Comparison of ENCODE assay signal across 8 cellular contexts in the genomic region with DNA sequence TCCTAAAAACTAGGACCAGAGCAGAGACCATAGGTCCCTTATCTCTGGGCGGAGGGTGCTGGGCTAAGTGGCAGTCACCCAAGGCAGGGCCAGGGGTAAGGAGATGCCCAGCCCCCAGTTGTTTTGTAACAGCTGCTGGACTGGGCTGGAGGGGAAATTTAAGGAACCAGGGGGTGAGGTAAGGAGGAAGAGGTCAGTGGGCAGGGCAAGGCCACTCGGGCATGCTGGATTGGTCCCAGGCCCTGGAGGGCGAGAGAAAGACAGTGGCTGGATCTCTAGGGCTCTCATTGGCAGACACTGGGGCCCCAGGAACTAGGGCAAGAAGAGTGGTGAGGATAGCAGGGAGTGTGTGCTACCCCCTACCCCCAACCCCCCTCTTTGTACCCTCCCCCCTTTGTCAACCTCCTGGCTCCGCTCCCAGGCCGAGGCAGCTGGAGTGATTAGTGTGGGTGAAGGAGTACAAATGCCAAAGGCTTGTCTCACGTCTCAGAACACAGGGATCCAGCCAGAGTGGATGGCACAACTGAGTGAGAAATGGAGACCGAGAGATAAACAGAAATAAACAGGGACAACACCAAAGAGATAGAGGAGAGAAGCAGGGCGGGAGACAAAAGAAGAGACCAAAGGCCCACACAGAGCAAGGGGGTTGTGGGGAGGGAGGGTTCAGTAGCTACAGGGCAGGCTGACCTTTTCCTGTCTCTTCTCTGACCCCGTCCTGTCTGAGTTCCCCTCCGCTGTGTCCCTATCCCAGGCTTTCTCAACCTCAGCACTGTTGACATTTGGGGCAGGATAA. TPM values are rescaled to one million over a fixed set of nuclear protein-coding genes. Genes with fewer than 3 reads are reported as not detected.
DNase-seq lines count a peak whose midpoint lies in the region; ATAC-seq and TF ChIP-seq lines count a peak whose summit lies in the region.

No MANE protein-coding gene starts in this region.

- intact Hi-C loops in breast epithelium (cut with DNase I; ENCODE audit: low total_unique reads) (no loop called here), testis (cut with DNase I; ENCODE audit: low total_unique reads) (no loop called here)

- 61% methylated on average over 10 of the region's 10 CpGs for WGBS in liver
- 40 to 71% methylated on average over 10 of the region's 10 CpGs for WGBS in testis, 2 donors

- no peaks in the 10 kb centered on the region for H3K9me3 ChIP-seq in breast epithelium
- no peaks in the 10 kb centered on the region for H3K9me3 ChIP-seq in liver (ENCODE audit: control insufficient read depth in 4 of 4, low read length in 3 of 4)
- no peaks in the 10 kb centered on the region for H3K9me3 ChIP-seq in testis

- H3K4me3 ChIP-seq in breast epithelium (no peak overlapping the region), liver (ENCODE audit: low read depth in 1 of 3, low read length in 3 of 3) (no peak overlapping the region), testis (no peak overlapping the region)

- no peak for TF ChIP-seq POLR2A in breast epithelium (IDR thresholded peaks at IDR 0.05)
- TF ChIP-seq POLR2A in testis (IDR thresholded peaks at IDR 0.05) = no peak

- DNase-seq in NCI-H1105 treated with DMSO at 0.1 percent for 48 hours (lab: John Stamatoyannopoulos, UW) (peak; percentile 55), breast epithelium (ENCODE audit: low spot score in 2 of 2) (peak; percentile 58 to 69), testis (peak; percentile 46), iPS-NIHi7 (ENCODE audit: extremely low spot score) (no peak)
- no peak for DNase-seq in activated T-cell treated with anti-CD3 and anti-CD28 coated beads, Interleukin-2, amount 50 U/mL, for 48 hours

- no peak for TF ChIP-seq RAD21 in liver (IDR thresholded peaks at IDR 0.05)

- peaks cover 0 to 23% of the 10 kb centered on the region in 2 donors for H3K4me1 ChIP-seq in breast epithelium
- peaks cover 0 to 19% (median 10%) of the 10 kb centered on the region in 4 donors for H3K4me1 ChIP-seq in liver (ENCODE audit: control insufficient read depth in 4 of 4, insufficient read depth in 4 of 4, low read length in 3 of 4)
- peaks cover 10% of the 10 kb centered on the region for H3K4me1 ChIP-seq in testis

- TF ChIP-seq CTCF in breast epithelium (IDR thresholded peaks at IDR 0.05) (no peak), liver (IDR thresholded peaks at IDR 0.05; ENCODE audit: low read depth, low read length, missing input control) (no peak), testis (IDR thresholded peaks at IDR 0.05) (no peak)

- ATAC-seq in GM19023 (IDR thresholded peaks at IDR 0.05; ENCODE audit: unreplicated experiment) (no peak), HG03342 (IDR thresholded peaks at IDR 0.05; ENCODE audit: unreplicated experiment) (no peak)

- H3K36me3 ChIP-seq in breast epithelium (no peaks in the 10 kb centered on the region), liver (ENCODE audit: control insufficient read depth in 4 of 4, insufficient read depth in 3 of 4, low read depth in 1 of 4, low read length in 3 of 4) (no peaks in the 10 kb centered on the region), testis (ENCODE audit: low read depth, missing control alignments) (no peaks in the 10 kb centered on the region)

- no peak overlapping the region for H3K9ac ChIP-seq in liver (ENCODE audit: low read depth in 1 of 2, low read length in 2 of 2)

- H3K27ac ChIP-seq in breast epithelium = peak overlapping the region; percentile 92 to 96
- H3K27ac ChIP-seq in liver (ENCODE audit: low read depth in 1 of 2, low read length in 2 of 2) = peak overlapping the region in 1 of 2 donors; percentile 42
- peak overlapping the region in 1 of 2 donors; percentile 71 for H3K27ac ChIP-seq in testis

- no peaks in the 10 kb centered on the region for H3K27me3 ChIP-seq in breast epithelium
- H3K27me3 ChIP-seq in liver (ENCODE audit: control insufficient read depth in 4 of 4, insufficient read depth in 4 of 4, low read length in 3 of 4) = no peaks in the 10 kb centered on the region
- H3K27me3 ChIP-seq in testis = no peaks in the 10 kb centered on the region

TF ChIP-seq in liver, 16 proteins besides CTCF, POLR2A, EP300 and RAD21:
- TF ChIP-seq HNF4A (conservative IDR thresholded peaks at IDR 0.05) (no peak), TAF1 (conservative IDR thresholded peaks at IDR 0.05) (no peak), NR2F2 (IDR thresholded peaks at IDR 0.05) (no peak), YY1 (IDR thresholded peaks at IDR 0.05) (peak; percentile 12), GABPA (IDR thresholded peaks at IDR 0.05 in 1 of 2, conservative IDR thresholded peaks at IDR 0.05 in 1 of 2) (no peak), FOXA2 (IDR thresholded peaks at IDR 0.05) (no peak)

RNA-seq across cellular contexts. Expression of a gene that starts 20.5 kb away (rescaled TPM):
- 100 to 1,000 TPM in 2 of 3 donors, 10 to 100 TPM in 1; 81.6 to 128 (median 122) TPM for total RNA-seq in breast epithelium
- 10 to 100 TPM; 48.9 to 55.1 TPM for total RNA-seq in liver
- 10 to 100 TPM; 21.3 to 42.8 TPM for polyA plus RNA-seq in liver
- 100 to 1,000 TPM in 1 of 2 donors, 10 to 100 TPM in 1; 93.0 to 112 TPM for total RNA-seq in testis
- 72.5 TPM for polyA plus RNA-seq in testis (ENCODE audit: insufficient read depth, low read depth, low replicate concordance)

RNA-seq across cellular contexts. Expression of a gene that starts 47.8 kb away (rescaled TPM):
- total RNA-seq in breast epithelium (10 to 100 TPM; 67.4 to 78.0 (median 68.6) TPM), liver (10 to 100 TPM; 14.8 to 15.1 TPM), testis (10 to 100 TPM; 45.4 to 59.6 TPM)
- polyA plus RNA-seq in liver (10 to 100 TPM in 1 of 2 donors, 1 to 10 TPM in 1; 5.6 to 10.9 TPM), testis (ENCODE audit: insufficient read depth, low read depth, low replicate concordance) (50.2 TPM)

RNA-seq across cellular contexts. Expression of a gene that starts 54.5 kb away (rescaled TPM):
- 100 to 1,000 TPM; 107 to 118 (median 116) TPM for total RNA-seq in breast epithelium
- total RNA-seq in liver = 10 to 100 TPM; 30.4 to 56.1 TPM
- polyA plus RNA-seq in liver = 10 to 100 TPM; 24.2 to 30.4 TPM
- total RNA-seq in testis = 100 to 1,000 TPM; 109 to 146 TPM
- polyA plus RNA-seq in testis (ENCODE audit: insufficient read depth, low read depth, low replicate concordance) = 111 TPM

Comparison
In these comparisons a context has a peak if more than half of its experiments do, and no peak if none do; other contexts are left out.
1. DNase-seq: peak in NCI-H1105 treated with DMSO at 0.1 percent for 48 hours (single experiment), breast epithelium (2 of 2) and testis (single experiment); none in iPS-NIHi7 (single experiment) and activated T-cell treated with anti-CD3 and anti-CD28 coated beads, Interleukin-2, amount 50 U/mL, for 48 hours (0 of 2).